Comparison of ENCODE assay signal across 1 cellular context in genomic region chr1:47742890-47743760, GRCh38.
TF ChIP-seq lines count a peak whose summit lies in the region.

No MANE protein-coding gene starts in this region.

TF ChIP-seq in H1, 55 proteins besides CTCF, POLR2A, EP300 and RAD21 (continued from another document):
- TF ChIP-seq ZNF274 (IDR thresholded peaks at IDR 0.05; ENCODE audit: borderline replicate concordance, extremely low read depth, low read length), result no peak
- no peak for TF ChIP-seq ASH2L (IDR thresholded peaks at IDR 0.05; ENCODE audit: low read length)
- TF ChIP-seq HDAC2 (IDR thresholded peaks at IDR 0.05; ENCODE audit: borderline replicate concordance in 1 of 2, low read depth in 2 of 2, low read length in 2 of 2), result no peak
- TF ChIP-seq, protein P1, sequence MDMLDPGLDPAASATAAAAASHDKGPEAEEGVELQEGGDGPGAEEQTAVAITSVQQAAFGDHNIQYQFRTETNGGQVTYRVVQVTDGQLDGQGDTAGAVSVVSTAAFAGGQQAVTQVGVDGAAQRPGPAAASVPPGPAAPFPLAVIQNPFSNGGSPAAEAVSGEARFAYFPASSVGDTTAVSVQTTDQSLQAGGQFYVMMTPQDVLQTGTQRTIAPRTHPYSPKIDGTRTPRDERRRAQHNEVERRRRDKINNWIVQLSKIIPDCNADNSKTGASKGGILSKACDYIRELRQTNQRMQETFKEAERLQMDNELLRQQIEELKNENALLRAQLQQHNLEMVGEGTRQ (IDR thresholded peaks at IDR 0.05; ENCODE audit: low read length), result no peak
- TF ChIP-seq, protein P2, sequence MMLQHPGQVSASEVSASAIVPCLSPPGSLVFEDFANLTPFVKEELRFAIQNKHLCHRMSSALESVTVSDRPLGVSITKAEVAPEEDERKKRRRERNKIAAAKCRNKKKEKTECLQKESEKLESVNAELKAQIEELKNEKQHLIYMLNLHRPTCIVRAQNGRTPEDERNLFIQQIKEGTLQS (IDR thresholded peaks at IDR 0.05; ENCODE audit: insufficient read depth, low read depth, low read length), result no peak
- no peak for TF ChIP-seq JUND (IDR thresholded peaks at IDR 0.05; ENCODE audit: low read length)
- no peak for TF ChIP-seq TEAD4 (IDR thresholded peaks at IDR 0.05; ENCODE audit: low read depth, low read length)
- TF ChIP-seq JUN (IDR thresholded peaks at IDR 0.05; ENCODE audit: low read depth, low read length), result no peak
- no peak for TF ChIP-seq HDAC6 (IDR thresholded peaks at IDR 0.05; ENCODE audit: low read depth, low read length)
- TF ChIP-seq CHD2 (IDR thresholded peaks at IDR 0.05; ENCODE audit: low read length), result no peak
- TF ChIP-seq NANOG (IDR thresholded peaks at IDR 0.05; ENCODE audit: insufficient read depth, low read depth, low read length, poor library complexity, severe bottlenecking), result no peak
